ENCODE assay signal across 24 cellular contexts in genomic region chr14:85058170-85058569, GRCh38.
"Had no signal": no experiment of that assay in that cellular context is flagged by ENCODE, and none has a peak within 500 bp of the region (broad histone marks: within the 10 kb centered on the region; RNA-seq: fewer than 3 reads in every experiment).

No MANE protein-coding gene starts in this region.

- DNase-seq: activated B cell treated with CpG ODN at 0.5 μM for 24 hours; activated CD4-positive, alpha-beta T cell treated with anti-CD3 and anti-CD28 coated beads, Interleukin-2, amount 10 ng/mL, durations not matched to agents 24 days and 14 days; activated CD8-positive, alpha-beta T cell treated with anti-CD3 and anti-CD28 coated beads for 36 hours; activated naive CD4-positive, alpha-beta T cell treated with Interleukin-2 at 50 U/mL for 16 hours; activated naive CD8-positive, alpha-beta T cell treated with anti-CD3 and anti-CD28 coated beads, Interleukin-2, amount 10 ng/mL, durations not matched to agents 7 days and 5 days; activated T-cell treated with anti-CD3 and anti-CD28 coated beads, Interleukin-2, amount 50 U/mL, for 1 hour; anterior cingulate cortex; brain microvascular endothelial cell; effector CD4-positive, alpha-beta T cell; esophagus squamous epithelium; foreskin melanocyte; glutamatergic neuron; hippocampal formation; islet precursor cell; midbrain; nucleus accumbens; posterior cingulate gyrus; retina; stimulated activated naive CD4-positive, alpha-beta T cell treated with Interleukin-2 at 50 U/mL for 16 hours; transverse colon; uterus had no signal

- H3K9me3 ChIP-seq: uterus had no signal

- H3K4me3 ChIP-seq: esophagus squamous epithelium, lung, suprapubic skin, transverse colon, uterus had no signal

- H3K36me3 ChIP-seq: brain microvascular endothelial cell, esophagus squamous epithelium, suprapubic skin, transverse colon, uterus had no signal

- H3K4me1 ChIP-seq: esophagus squamous epithelium, suprapubic skin, transverse colon, uterus had no signal

- ATAC-seq: activated CD8-positive, alpha-beta T cell treated with anti-CD3 and anti-CD28 coated beads for 36 hours; left lobe of liver had no signal

- H3K27me3 ChIP-seq: brain microvascular endothelial cell, esophagus squamous epithelium, suprapubic skin, transverse colon, uterus had no signal
